8 cellular contexts compared by ENCODE assay signal in the genomic region with DNA sequence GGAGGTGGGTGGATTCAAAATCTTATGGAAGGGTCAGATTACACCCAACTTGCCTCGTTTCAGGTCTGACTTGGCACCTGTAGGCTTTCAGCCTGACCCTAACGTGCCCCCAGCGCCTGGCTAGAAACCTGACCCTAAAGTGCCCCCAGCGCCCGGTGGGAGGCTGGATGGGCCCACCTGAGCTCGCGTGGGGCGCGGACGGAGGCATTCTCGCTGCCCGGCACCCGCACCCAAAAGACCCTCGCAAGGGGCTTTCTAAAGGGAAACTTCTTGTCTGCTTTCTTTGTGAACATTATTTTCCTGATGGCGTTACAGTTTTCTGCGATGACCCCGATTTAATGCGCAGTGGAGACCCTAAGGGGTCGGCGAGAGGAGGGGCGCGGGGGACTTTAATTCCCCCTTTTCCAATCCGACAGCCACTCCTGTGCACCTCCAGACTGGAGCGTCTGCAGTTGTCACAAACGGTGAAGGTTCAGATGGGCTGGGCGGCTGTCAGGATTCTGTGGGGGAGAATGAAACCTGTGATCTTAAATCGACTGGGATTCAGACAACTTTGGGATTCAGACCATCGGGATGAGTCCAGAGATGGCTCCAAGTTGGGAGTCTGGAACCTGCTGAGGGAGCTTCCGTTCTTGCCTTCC. TPM values are rescaled to one million over a fixed set of nuclear protein-coding genes. Genes with fewer than 3 reads are reported as not detected.
DNase-seq lines count a peak whose midpoint lies in the region; ATAC-seq and TF ChIP-seq lines count a peak whose summit lies in the region.

No MANE protein-coding gene starts in this region.

- TF ChIP-seq EP300 in Ishikawa (IDR thresholded peaks at IDR 0.05; ENCODE audit: borderline replicate concordance) = no peak

- no peak for DNase-seq in Calu3
- no peak for DNase-seq in neural crest cell (ENCODE audit: low read depth, low spot score)
- DNase-seq in COLO668 (lab: John Stamatoyannopoulos, UW; ENCODE audit: unreplicated experiment) = no peak
- DNase-seq in AG20443 (ENCODE audit: low spot score) = no peak

- CTCF ChIA-PET in Calu3 (lab: Charles Lee) = interaction anchor here (0.6 to 1.5 kb wide), 5 partner anchors 8 to 179 kb away, joined by 5 to 7 read pairs (median 7); no protein-coding TSS in a partner anchor

- H3K4me3 Mint-ChIP-seq in Calu3 (ENCODE audit: low read depth, unreplicated experiment) (peak overlapping the region; percentile 65), brain (peak overlapping the region; percentile 82 to 89 (median 84)), neural crest cell (peak overlapping the region; percentile 86)

- H3K27ac Mint-ChIP-seq in Calu3 (ENCODE audit: unreplicated experiment) (no peak overlapping the region), brain (no peak overlapping the region), neural crest cell (ENCODE audit: unreplicated experiment) (no peak overlapping the region)

- intact Hi-C loops in Calu3 (cut with micrococcal nuclease; ENCODE audit: unreplicated experiment) = loop anchor here (1.0 to 10.0 kb wide), 2 partner anchors 147 to 179 kb away; a partner anchor contains a TSS

- H3K36me3 Mint-ChIP-seq in Calu3 (ENCODE audit: insufficient read depth, unreplicated experiment) (peaks cover 11% of the 10 kb centered on the region), brain (no peaks in the 10 kb centered on the region), neural crest cell (ENCODE audit: low read depth) (no peaks in the 10 kb centered on the region)

- ATAC-seq in HG02981 (IDR thresholded peaks at IDR 0.05; ENCODE audit: unreplicated experiment) = no peak
- no peak for ATAC-seq in HG02759 (IDR thresholded peaks at IDR 0.05; ENCODE audit: unreplicated experiment)

- BruUV-seq in Calu3 (replicated peaks; lab: Mats Ljungman, UMichigan) = no TSS peak

- H3K4me1 Mint-ChIP-seq in Calu3 (ENCODE audit: low read depth, unreplicated experiment) (peaks cover 30% of the 10 kb centered on the region), brain (peaks cover 38% of the 10 kb centered on the region), neural crest cell (peaks cover 38% of the 10 kb centered on the region)

- H3K9me3 Mint-ChIP-seq in Calu3 (ENCODE audit: low read depth, unreplicated experiment) (no peaks in the 10 kb centered on the region), brain (peaks cover 0 to 3% (median 0%) of the 10 kb centered on the region in 5 experiments), neural crest cell (no peaks in the 10 kb centered on the region)

- H3K27me3 Mint-ChIP-seq in Calu3 (ENCODE audit: unreplicated experiment) (peaks cover 75% of the 10 kb centered on the region), brain (peaks cover 84% of the 10 kb centered on the region), neural crest cell (ENCODE audit: low read depth) (peaks cover 88% of the 10 kb centered on the region)

- TF ChIP-seq RAD21 in Ishikawa (IDR thresholded peaks at IDR 0.05; ENCODE audit: low read depth) = no peak

- TF ChIP-seq CTCF in Calu3 (IDR thresholded peaks at IDR 0.05; ENCODE audit: unreplicated experiment) = no peak
- TF ChIP-seq CTCF in brain (conservative IDR thresholded peaks at IDR 0.05) = no peak
- TF ChIP-seq CTCF in neural crest cell (conservative IDR thresholded peaks at IDR 0.05) = no peak

TF ChIP-seq in Ishikawa, 13 proteins besides CTCF, POLR2A, EP300 and RAD21:
- TF ChIP-seq ZBTB7A (IDR thresholded peaks at IDR 0.05; ENCODE audit: low read depth) = peak; percentile 62
- TF ChIP-seq, protein P1, sequence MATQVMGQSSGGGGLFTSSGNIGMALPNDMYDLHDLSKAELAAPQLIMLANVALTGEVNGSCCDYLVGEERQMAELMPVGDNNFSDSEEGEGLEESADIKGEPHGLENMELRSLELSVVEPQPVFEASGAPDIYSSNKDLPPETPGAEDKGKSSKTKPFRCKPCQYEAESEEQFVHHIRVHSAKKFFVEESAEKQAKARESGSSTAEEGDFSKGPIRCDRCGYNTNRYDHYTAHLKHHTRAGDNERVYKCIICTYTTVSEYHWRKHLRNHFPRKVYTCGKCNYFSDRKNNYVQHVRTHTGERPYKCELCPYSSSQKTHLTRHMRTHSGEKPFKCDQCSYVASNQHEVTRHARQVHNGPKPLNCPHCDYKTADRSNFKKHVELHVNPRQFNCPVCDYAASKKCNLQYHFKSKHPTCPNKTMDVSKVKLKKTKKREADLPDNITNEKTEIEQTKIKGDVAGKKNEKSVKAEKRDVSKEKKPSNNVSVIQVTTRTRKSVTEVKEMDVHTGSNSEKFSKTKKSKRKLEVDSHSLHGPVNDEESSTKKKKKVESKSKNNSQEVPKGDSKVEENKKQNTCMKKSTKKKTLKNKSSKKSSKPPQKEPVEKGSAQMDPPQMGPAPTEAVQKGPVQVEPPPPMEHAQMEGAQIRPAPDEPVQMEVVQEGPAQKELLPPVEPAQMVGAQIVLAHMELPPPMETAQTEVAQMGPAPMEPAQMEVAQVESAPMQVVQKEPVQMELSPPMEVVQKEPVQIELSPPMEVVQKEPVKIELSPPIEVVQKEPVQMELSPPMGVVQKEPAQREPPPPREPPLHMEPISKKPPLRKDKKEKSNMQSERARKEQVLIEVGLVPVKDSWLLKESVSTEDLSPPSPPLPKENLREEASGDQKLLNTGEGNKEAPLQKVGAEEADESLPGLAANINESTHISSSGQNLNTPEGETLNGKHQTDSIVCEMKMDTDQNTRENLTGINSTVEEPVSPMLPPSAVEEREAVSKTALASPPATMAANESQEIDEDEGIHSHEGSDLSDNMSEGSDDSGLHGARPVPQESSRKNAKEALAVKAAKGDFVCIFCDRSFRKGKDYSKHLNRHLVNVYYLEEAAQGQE (IDR thresholded peaks at IDR 0.05; ENCODE audit: low read depth) = no peak

RNA-seq across cellular contexts. Expression of a gene that starts 0.7 kb away (rescaled TPM):
- total RNA-seq in Calu3 (2022) (0.12 TPM in 1 of 2 replicates, not detected in the other), neural crest cell (1.7 and 2.2 TPM in 2 replicates)
- 1.9 TPM for polyA plus RNA-seq in brain (ENCODE audit: insufficient read depth, low read depth, low replicate concordance)

RNA-seq across cellular contexts. Expression of a gene that starts 28.8 kb away (rescaled TPM):
- total RNA-seq in Calu3 (2022) (18.1 and 18.2 TPM in 2 replicates), neural crest cell (34.8 and 37.9 TPM in 2 replicates)
- polyA plus RNA-seq in brain (ENCODE audit: insufficient read depth, low read depth, low replicate concordance) = 8.8 TPM
